ENCODE assay signal across 11 cellular contexts in genomic region chr12:45051490-45052105, GRCh38. TPM values are rescaled to one million over a fixed set of nuclear protein-coding genes. Genes with fewer than 3 reads are reported as not detected.
DNase-seq lines count a peak whose midpoint lies in the region; FAIRE-seq and TF ChIP-seq lines count a peak whose summit lies in the region.
"Had no signal": no experiment of that assay in that cellular context is flagged by ENCODE, and none has a peak within 500 bp of the region (broad histone marks: within the 10 kb centered on the region; RNA-seq: fewer than 3 reads in every experiment).

No MANE protein-coding gene starts in this region.

- no peak overlapping the region for H3K9ac ChIP-seq in keratinocyte (ENCODE audit: control insufficient read depth, extremely low read depth, insufficient read depth, low read length)

- no peak overlapping the region for H2AFZ ChIP-seq in keratinocyte (ENCODE audit: control insufficient read depth, low read length)

- H3K9me3 Mint-ChIP-seq in type B pancreatic cell = no peaks in the 10 kb centered on the region

- H3K9me3 ChIP-seq in keratinocyte (ENCODE audit: control insufficient read depth, low read depth, low read length) = no peaks in the 10 kb centered on the region

- H3K27me3 Mint-ChIP-seq in type B pancreatic cell = peaks cover 87% of the 10 kb centered on the region

- H3K27ac Mint-ChIP-seq in type B pancreatic cell = no peak overlapping the region

- peak overlapping the region; percentile 48 for H3K4me2 ChIP-seq in keratinocyte (ENCODE audit: control insufficient read depth, extremely low read depth, insufficient read depth, low read depth, low read length)

- no peak for TF ChIP-seq CTCF in keratinocyte (optimal IDR thresholded peaks at IDR 0.05 in 1 of 3, IDR thresholded peaks at IDR 0.05 in 1 of 3, conservative IDR thresholded peaks at IDR 0.05 in 1 of 3; ENCODE audit: extremely low read depth in 1 of 3, insufficient read depth in 2 of 3, low read length in 3 of 3)
- no peak for TF ChIP-seq CTCF in type B pancreatic cell (conservative IDR thresholded peaks at IDR 0.05)

- peaks cover 7% of the 10 kb centered on the region for H3K4me1 Mint-ChIP-seq in type B pancreatic cell (ENCODE audit: unreplicated experiment)

- H3K27ac ChIP-seq in keratinocyte (ENCODE audit: control insufficient read depth, insufficient read depth, low read length) = no peak overlapping the region

- no peaks in the 10 kb centered on the region for H3K36me3 Mint-ChIP-seq in type B pancreatic cell

- peak overlapping the region; percentile 90 for H3K4me3 Mint-ChIP-seq in type B pancreatic cell

- dilution Hi-C loops in keratinocyte (cut with MboI; ENCODE audit: extremely low pct_ligation_motif_present, low sequenced_read_pairs) = no loop called here

- H3K79me2 ChIP-seq in keratinocyte (ENCODE audit: control insufficient read depth, insufficient read depth, low read length) = no peaks in the 10 kb centered on the region

- H4K20me1 ChIP-seq in keratinocyte (ENCODE audit: control insufficient read depth, extremely low read depth, insufficient read depth, low read length) = no peaks in the 10 kb centered on the region

- DNase-seq in NCI-H748 (lab: John Stamatoyannopoulos, UW; ENCODE audit: unreplicated experiment) = peak; percentile 10
- no peak for DNase-seq in NCI-H748 treated with DMSO at 0.1 percent for 48 hours (lab: John Stamatoyannopoulos, UW)
- DNase-seq in astrocyte of the hippocampus (ENCODE audit: low read depth, low spot score) = peak; percentile 7
- DNase-seq in keratinocyte (ENCODE audit: low read depth, low spot score) = no peak
- no peak for DNase-seq in type B pancreatic cell (ENCODE audit: extremely low spot score, unreplicated experiment)
- no peak for DNase-seq in NCI-H2227 treated with DMSO at 0.1 percent for 48 hours (lab: John Stamatoyannopoulos, UW)
- no peak for DNase-seq in NCI-H187 treated with DMSO at 0.1 percent for 48 hours (lab: John Stamatoyannopoulos, UW)
- no peak for DNase-seq in OCI-M2 (lab: John Stamatoyannopoulos, UW; ENCODE audit: unreplicated experiment)
- DNase-seq: ACHN, NCI-H2029 treated with DMSO at 0.1 percent for 48 hours had no signal

- H3K4me1 ChIP-seq in keratinocyte (ENCODE audit: control insufficient read depth, extremely low read depth, insufficient read depth, low read length) = peaks cover 5% of the 10 kb centered on the region

- H3K4me3 ChIP-seq in keratinocyte (ENCODE audit: control insufficient read depth in 2 of 3, extremely low read depth in 1 of 3, insufficient read depth in 2 of 3, low read depth in 1 of 3, low read length in 3 of 3) = peak overlapping the region in 1 of 3 experiments; percentile 25

- FAIRE-seq in keratinocyte (lab: Jason Lieb, UNC) = no peak
- FAIRE-seq: GM18507 had no signal

- no peaks in the 10 kb centered on the region for H3K9me1 ChIP-seq in keratinocyte (ENCODE audit: control insufficient read depth, extremely low read depth, insufficient read depth, low read length)

- peaks cover 34% of the 10 kb centered on the region for H3K27me3 ChIP-seq in keratinocyte (ENCODE audit: control insufficient read depth, extremely low read depth, insufficient read depth, low read length)

- H3K36me3 ChIP-seq in keratinocyte (ENCODE audit: control insufficient read depth in 2 of 2, extremely low read depth in 1 of 2, insufficient read depth in 2 of 2, low read length in 2 of 2) = no peaks in the 10 kb centered on the region

RNA-seq across cellular contexts. Expression of gene DBX2, which starts 0.7 kb away (rescaled TPM):
- not detected in 3 replicates for polyA plus RNA-seq in keratinocyte
- polyA plus RNA-seq in keratinocyte (2011; ENCODE audit: low read depth) = not detected
- polyA plus RNA-seq in keratinocyte (2011; cell fraction: cytosol; rRNA removed) = not detected in 2 replicates
- not detected in 2 replicates for polyA plus RNA-seq in keratinocyte (2011; cell fraction: nucleus; rRNA removed)
- polyA plus RNA-seq in keratinocyte (2012; ENCODE audit: low replicate concordance) = not detected in 2 replicates
- polyA minus RNA-seq in keratinocyte = not detected in 3 replicates
- polyA minus RNA-seq in keratinocyte (2011; cell fraction: cytosol; rRNA and poly(A)+ RNA removed) = not detected
- polyA minus RNA-seq in keratinocyte (2011; cell fraction: nucleus; rRNA and poly(A)+ RNA removed) = not detected in 2 replicates
- 0.10 TPM in 1 of 2 replicates, not detected in the other for total RNA-seq in type B pancreatic cell (ENCODE audit: low replicate concordance)

Comparison
In these comparisons a context has a peak if more than half of its experiments do, and no peak if none do; other contexts are left out.
1. DNase-seq: peak in NCI-H748 (single experiment) and astrocyte of the hippocampus (single experiment); none in NCI-H748 treated with DMSO at 0.1 percent for 48 hours (single experiment), keratinocyte (single experiment), type B pancreatic cell (single experiment), NCI-H2227 treated with DMSO at 0.1 percent for 48 hours (single experiment), NCI-H187 treated with DMSO at 0.1 percent for 48 hours (single experiment) and OCI-M2 (single experiment).